8 cellular contexts compared by ENCODE assay signal in genomic region chr16:3690470-3690918, GRCh38. TPM values are rescaled to one million over a fixed set of nuclear protein-coding genes. Genes with fewer than 3 reads are reported as not detected.
DNase-seq lines count a peak whose midpoint lies in the region; ATAC-seq and TF ChIP-seq lines count a peak whose summit lies in the region.

No MANE protein-coding gene starts in this region.

- peaks cover 4% of the 10 kb centered on the region for H3K4me1 ChIP-seq in colonic mucosa
- H3K4me1 ChIP-seq in left lung, result peaks cover 7% of the 10 kb centered on the region in 2 donors

- H3K27me3 ChIP-seq in colonic mucosa, result no peaks in the 10 kb centered on the region
- no peaks in the 10 kb centered on the region for H3K27me3 ChIP-seq in left lung

- intact Hi-C loops in colonic mucosa (cut with DNase I), result loop anchor here (5.0 kb wide), 1 partner anchor 187 kb away; no protein-coding TSS in a partner anchor
- intact Hi-C loops in left lung (cut with DNase I), result loop anchor here in 1 of 2 donors (10.0 kb wide), 1 partner anchor 184 kb away; no protein-coding TSS in a partner anchor

- H3K36me3 ChIP-seq in colonic mucosa, result no peaks in the 10 kb centered on the region
- H3K36me3 ChIP-seq in left lung, result peaks cover 0 to 35% of the 10 kb centered on the region in 2 donors

- ATAC-seq in HG03135 (IDR thresholded peaks at IDR 0.05; ENCODE audit: unreplicated experiment), result peak; percentile 67
- ATAC-seq in left lung, result peak; percentile 99
- ATAC-seq in GM21576 (IDR thresholded peaks at IDR 0.05; ENCODE audit: unreplicated experiment), result no peak

- H3K9me3 ChIP-seq in colonic mucosa, result no peaks in the 10 kb centered on the region
- H3K9me3 ChIP-seq in left lung, result no peaks in the 10 kb centered on the region

- no peak overlapping the region for H3K27ac ChIP-seq in colonic mucosa
- no peak overlapping the region for H3K27ac ChIP-seq in left lung

- peak; percentile 94 for TF ChIP-seq CTCF in colonic mucosa (IDR thresholded peaks at IDR 0.05)
- peak; percentile 80 to 93 for TF ChIP-seq CTCF in left lung (IDR thresholded peaks at IDR 0.05)

- H3K4me3 ChIP-seq in colonic mucosa (no peak overlapping the region), left lung (no peak overlapping the region)

- peak overlapping the region in 1 of 2 donors; percentile 44 for H3K9ac ChIP-seq in colonic mucosa (ENCODE audit: low read depth in 2 of 2, low read length in 2 of 2)

- DNase-seq in GDM1 (lab: John Stamatoyannopoulos, UW) (peak; percentile 57), NCI-H510A treated with DMSO at 0.1 percent for 48 hours (lab: John Stamatoyannopoulos, UW) (peak; percentile 32), colonic mucosa (peak; percentile 88), left lung (peak; percentile 86 to 94)
- DNase-seq in activated CD4-positive, alpha-beta T cell treated with anti-CD3 and anti-CD28 coated beads, Interleukin-2, amount 50 U/mL, for 1 hour, result peak; percentile 84
- peak; percentile 82 for DNase-seq in stimulated activated CD4-positive, alpha-beta T cell treated with anti-CD3 and anti-CD28 coated beads, Interleukin-1b, Interleukin-23, amount 100 ng/mL, for 48 hours

RNA-seq across cellular contexts. Expression of gene TRAP1, which starts 26.8 kb away (rescaled TPM):
- total RNA-seq in colonic mucosa, result 100 to 1,000 TPM in 1 of 2 donors, 10 to 100 TPM in 1; 75.0 to 165 TPM
- 10 to 100 TPM; 49.1 to 82.0 TPM for total RNA-seq in left lung

RNA-seq across cellular contexts. Expression of gene DNASE1, which starts 36.0 kb away (rescaled TPM):
- total RNA-seq in colonic mucosa (10 to 100 TPM; 10.4 to 22.2 TPM), left lung (10 to 100 TPM; 14.6 to 16.9 TPM)

Comparison
In these comparisons a context has a peak if more than half of its experiments do, and no peak if none do; other contexts are left out.
1. DNase-seq: peak in every context shown above with its lines; median percentile 90 in left lung; 88 in colonic mucosa; 84 in activated CD4-positive, alpha-beta T cell treated with anti-CD3 and anti-CD28 coated beads, Interleukin-2, amount 50 U/mL, for 1 hour; 82 in stimulated activated CD4-positive, alpha-beta T cell treated with anti-CD3 and anti-CD28 coated beads, Interleukin-1b, Interleukin-23, amount 100 ng/mL, for 48 hours; 57 in GDM1; 32 in NCI-H510A treated with DMSO at 0.1 percent for 48 hours.